ENCODE assay signal across 19 cellular contexts in genomic region chr6:108068182-108068581, GRCh38. TPM values are rescaled to one million over a fixed set of nuclear protein-coding genes. Genes with fewer than 3 reads are reported as not detected.
DNase-seq lines count a peak whose midpoint lies in the region; ATAC-seq, FAIRE-seq and TF ChIP-seq lines count a peak whose summit lies in the region.
"Had no signal": no experiment of that assay in that cellular context is flagged by ENCODE, and none has a peak within 500 bp of the region (broad histone marks: within the 10 kb centered on the region; RNA-seq: fewer than 3 reads in every experiment).

No MANE protein-coding gene starts in this region.

- no peak overlapping the region for H3K4me2 ChIP-seq in hepatocyte
- H3K4me2 ChIP-seq: BLaER1 treated with 17β-estradiol and CSF1 and Interleukin-3, amounts not matched to agents 10 nM and 100 nM had no signal

- H3K27ac ChIP-seq in HEK293 (ENCODE audit: extremely low read depth, low read depth, low read length) (no peak overlapping the region), hepatocyte (peak overlapping the region; percentile 56), small intestine (ENCODE audit: low read depth in 1 of 2, low read length in 1 of 2) (no peak overlapping the region)
- H3K27ac ChIP-seq: BLaER1 treated with 17β-estradiol and CSF1 and Interleukin-3, amounts not matched to agents 10 nM and 100 nM; C4-2B had no signal

- no peaks in the 10 kb centered on the region for H3K9me2 ChIP-seq in hepatocyte (replicated peaks; ENCODE audit: insufficient read depth)

- no peak for FAIRE-seq in small intestine (lab: Jason Lieb, UNC)
- FAIRE-seq: A204.1, D721Med, G401.6 had no signal

- H4K20me1 ChIP-seq in hepatocyte (ENCODE audit: insufficient read depth, poor library complexity, severe bottlenecking): no peaks in the 10 kb centered on the region

- intact Hi-C loops in mucosa of descending colon (cut with DNase I, micrococcal nuclease): no loop called here

- H3K79me2 ChIP-seq in hepatocyte: peaks cover 23% of the 10 kb centered on the region

- no peak for DNase-seq in hepatocyte (ENCODE audit: low spot score)
- no peak for DNase-seq in mucosa of descending colon
- peak; percentile 29 for DNase-seq in small intestine
- no peak for DNase-seq in HPDE6-E6E7 (ENCODE audit: extremely low spot score)
- DNase-seq in activated naive CD4-positive, alpha-beta T cell (lab: John Stamatoyannopoulos, UW): no peak
- no peak for DNase-seq in stimulated activated CD4-positive, alpha-beta T cell treated with anti-CD3 and anti-CD28 coated beads, Interleukin-2, amount 100 ng/mL, for 24 hours
- DNase-seq: 8988T, ACHN, Caco-2, Calu3, DMS79 treated with DMSO at 0.1 percent for 48 hours, GF-D8 had no signal

- POLR2A ChIA-PET in HEK293 (lab: Yijun Ruan, JAX): no interaction called here

- TF ChIP-seq CTCF in HEK293 (tag by site-specific recombination; IDR thresholded peaks at IDR 0.05) (no peak), hepatocyte (IDR thresholded peaks at IDR 0.05; ENCODE audit: poor library complexity) (no peak), mucosa of descending colon (IDR thresholded peaks at IDR 0.05) (no peak)

- H3K4me1 ChIP-seq in HEK293 (ENCODE audit: control insufficient read depth, insufficient read depth, low read length) (no peaks in the 10 kb centered on the region), hepatocyte (ENCODE audit: insufficient read depth) (peaks cover 2% of the 10 kb centered on the region), mucosa of descending colon (ENCODE audit: low read depth) (peaks cover under 1% of the 10 kb centered on the region), small intestine (ENCODE audit: control insufficient read depth in 2 of 2, insufficient read depth in 1 of 2, low read depth in 1 of 2, low read length in 1 of 2) (no peaks in the 10 kb centered on the region)
- H3K4me1 ChIP-seq: Caco-2 had no signal

- no peaks in the 10 kb centered on the region for H3K9me3 ChIP-seq in HEK293 (ENCODE audit: control insufficient read depth, insufficient read depth, low read depth, low read length)
- no peaks in the 10 kb centered on the region for H3K9me3 ChIP-seq in hepatocyte (ENCODE audit: low read depth)
- H3K9me3 ChIP-seq in mucosa of descending colon: no peaks in the 10 kb centered on the region
- no peaks in the 10 kb centered on the region for H3K9me3 ChIP-seq in small intestine (ENCODE audit: control insufficient read depth, low read depth)
- H3K9me3 ChIP-seq: BLaER1 treated with 17β-estradiol and CSF1 and Interleukin-3, amounts not matched to agents 10 nM and 100 nM; Caco-2 had no signal

- ATAC-seq in mucosa of descending colon (peak; percentile 56), HG02973 (IDR thresholded peaks at IDR 0.05; ENCODE audit: unreplicated experiment) (no peak)

- 69% methylated on average over 3 of the region's 3 CpGs for WGBS in hepatocyte (ENCODE audit: low lambda C conversion rate, missing lambda C conversion rate)
- 40 to 68% (median 62%) methylated on average over 3 of the region's 3 CpGs for WGBS in small intestine, 3 donors

- H3K36me3 ChIP-seq in HEK293 (ENCODE audit: control insufficient read depth in 2 of 2, insufficient read depth in 1 of 2, low read length in 2 of 2) (peaks cover 7 to 24% of the 10 kb centered on the region in 2 experiments; a peak in 2 of 3 replicates), hepatocyte (replicated peaks; ENCODE audit: insufficient read depth, low read depth) (no peaks in the 10 kb centered on the region), mucosa of descending colon (ENCODE audit: low read depth) (no peaks in the 10 kb centered on the region), small intestine (ENCODE audit: control insufficient read depth in 2 of 2, insufficient read depth in 2 of 2, low read length in 2 of 2) (peaks cover 0 to 4% of the 10 kb centered on the region in 2 donors)

- H2AFZ ChIP-seq in hepatocyte: no peak overlapping the region

- CTCF ChIA-PET in HEK293 (lab: Yijun Ruan, JAX): no interaction called here

- H3K27me3 ChIP-seq in hepatocyte (no peaks in the 10 kb centered on the region), small intestine (ENCODE audit: control insufficient read depth in 2 of 2, insufficient read depth in 2 of 2, low read length in 2 of 2) (no peaks in the 10 kb centered on the region)
- H3K27me3 ChIP-seq: BLaER1 treated with 17β-estradiol and CSF1 and Interleukin-3, amounts not matched to agents 10 nM and 100 nM had no signal

- H3K4me3 ChIP-seq in HEK293 (ENCODE audit: low read depth, low read length): no peak overlapping the region
- H3K4me3 ChIP-seq in hepatocyte: no peak overlapping the region
- no peak overlapping the region for H3K4me3 ChIP-seq in mucosa of descending colon
- no peak overlapping the region for H3K4me3 ChIP-seq in small intestine (ENCODE audit: low read depth in 1 of 2, low read length in 2 of 2)
- H3K4me3 ChIP-seq: BLaER1 treated with 17β-estradiol and CSF1 and Interleukin-3, amounts not matched to agents 10 nM and 100 nM had no signal

TF ChIP-seq in HEK293, 187 proteins besides CTCF, POLR2A, EP300 and RAD21:
- TF ChIP-seq ZNF677 (tag by site-specific recombination; IDR thresholded peaks at IDR 0.05) (peak; percentile 74), OSR2 (tag by site-specific recombination; IDR thresholded peaks at IDR 0.05) (peak; percentile 56; the same call in 1 of the 2 replicates), INSM2 (tag by site-specific recombination; IDR thresholded peaks at IDR 0.05) (no peak), ZNF19 (tag by site-specific recombination; IDR thresholded peaks at IDR 0.05; ENCODE audit: low read depth) (no peak), FEZF1 (tag by site-specific recombination; IDR thresholded peaks at IDR 0.05) (peak; percentile 86), SP7 (tag by site-specific recombination; IDR thresholded peaks at IDR 0.05) (peak; percentile 99), ZNF138 (tag by site-specific recombination; IDR thresholded peaks at IDR 0.05; ENCODE audit: borderline replicate concordance) (no peak), WT1 (tag by site-specific recombination; IDR thresholded peaks at IDR 0.05) (peak; percentile 84), ZNF843 (tag by site-specific recombination; IDR thresholded peaks at IDR 0.05) (peak; percentile 46), ZNF610 (tag by site-specific recombination; IDR thresholded peaks at IDR 0.05; ENCODE audit: borderline replicate concordance) (no peak)
- TF ChIP-seq, protein P1, sequence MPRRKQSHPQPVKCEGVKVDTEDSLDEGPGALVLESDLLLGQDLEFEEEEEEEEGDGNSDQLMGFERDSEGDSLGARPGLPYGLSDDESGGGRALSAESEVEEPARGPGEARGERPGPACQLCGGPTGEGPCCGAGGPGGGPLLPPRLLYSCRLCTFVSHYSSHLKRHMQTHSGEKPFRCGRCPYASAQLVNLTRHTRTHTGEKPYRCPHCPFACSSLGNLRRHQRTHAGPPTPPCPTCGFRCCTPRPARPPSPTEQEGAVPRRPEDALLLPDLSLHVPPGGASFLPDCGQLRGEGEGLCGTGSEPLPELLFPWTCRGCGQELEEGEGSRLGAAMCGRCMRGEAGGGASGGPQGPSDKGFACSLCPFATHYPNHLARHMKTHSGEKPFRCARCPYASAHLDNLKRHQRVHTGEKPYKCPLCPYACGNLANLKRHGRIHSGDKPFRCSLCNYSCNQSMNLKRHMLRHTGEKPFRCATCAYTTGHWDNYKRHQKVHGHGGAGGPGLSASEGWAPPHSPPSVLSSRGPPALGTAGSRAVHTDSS (tag by site-specific recombination; IDR thresholded peaks at IDR 0.05): no peak
- TF ChIP-seq, protein P2, sequence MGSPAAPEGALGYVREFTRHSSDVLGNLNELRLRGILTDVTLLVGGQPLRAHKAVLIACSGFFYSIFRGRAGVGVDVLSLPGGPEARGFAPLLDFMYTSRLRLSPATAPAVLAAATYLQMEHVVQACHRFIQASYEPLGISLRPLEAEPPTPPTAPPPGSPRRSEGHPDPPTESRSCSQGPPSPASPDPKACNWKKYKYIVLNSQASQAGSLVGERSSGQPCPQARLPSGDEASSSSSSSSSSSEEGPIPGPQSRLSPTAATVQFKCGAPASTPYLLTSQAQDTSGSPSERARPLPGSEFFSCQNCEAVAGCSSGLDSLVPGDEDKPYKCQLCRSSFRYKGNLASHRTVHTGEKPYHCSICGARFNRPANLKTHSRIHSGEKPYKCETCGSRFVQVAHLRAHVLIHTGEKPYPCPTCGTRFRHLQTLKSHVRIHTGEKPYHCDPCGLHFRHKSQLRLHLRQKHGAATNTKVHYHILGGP (tag by site-specific recombination; IDR thresholded peaks at IDR 0.05): 0 out of 2 replicates have a peak, but pooled peaks have one; percentile 24
TF ChIP-seq in HEK293: peak in this region for 7.

RNA-seq across cellular contexts. Expression of gene OSTM1, which starts 6.4 kb away (rescaled TPM):
- total RNA-seq in hepatocyte (25.3 and 26.1 TPM in 2 replicates), mucosa of descending colon (10 to 100 TPM; 24.6 to 67.5 (median 32.1) TPM)
- polyA plus RNA-seq in hepatocyte (19.1 and 24.1 TPM in 2 replicates), small intestine (1 to 10 TPM; 5.7 to 8.8 (median 6.0) TPM)
